Comparison of ENCODE assay signal across 27 cellular contexts in the genomic region with DNA sequence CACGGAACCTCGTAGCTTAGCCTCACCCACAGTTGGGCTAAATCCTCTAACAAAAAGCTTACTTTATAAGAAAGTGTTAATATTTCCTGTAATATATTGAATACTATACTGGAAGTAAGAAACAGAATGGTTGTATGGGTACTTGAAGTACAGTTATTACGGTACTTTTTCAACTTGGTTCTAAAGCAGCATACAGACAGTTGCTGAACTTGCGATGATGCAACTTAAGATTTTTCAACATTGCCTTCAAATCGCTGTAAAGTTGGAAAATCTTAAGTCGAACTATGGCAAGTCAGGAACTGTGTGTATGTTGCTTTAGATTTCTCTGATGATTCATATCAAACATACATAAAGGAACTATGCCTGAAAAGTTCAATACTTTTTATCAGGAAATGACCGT.
"Had no signal": no experiment of that assay in that cellular context is flagged by ENCODE, and none has a peak within 500 bp of the region (broad histone marks: within the 10 kb centered on the region; RNA-seq: fewer than 3 reads in every experiment).

No MANE protein-coding gene starts in this region.

- H3K27ac ChIP-seq: adrenal gland, PC-9, RWPE1, SJCRH30, SK-N-MC had no signal

- DNase-seq: activated CD4-positive, alpha-beta T cell treated with anti-CD3 and anti-CD28 coated beads, Interleukin-2, amount 10 ng/mL, durations not matched to agents 24 days and 14 days; activated CD4-positive, alpha-beta T cell treated with anti-CD3 and anti-CD28 coated beads, Interleukin-2, amount 50 U/mL, for 4 hours; activated CD8-positive, alpha-beta T cell treated with anti-CD3 and anti-CD28 coated beads, Interleukin-2, amount 10 ng/mL, durations not matched to agents 7 days and 5 days; activated gamma-delta T cell; activated naive CD4-positive, alpha-beta T cell treated with Interleukin-2 at 50 U/mL for 16 hours; activated T-cell treated with anti-CD3 and anti-CD28 coated beads, Interleukin-2, amount 50 U/mL, for 24 hours; adrenal gland; anterior cingulate cortex; caudate nucleus; cerebellar nuclear complex; MV-4-11; NCI-H1105 treated with DMSO at 0.1 percent for 48 hours; NCI-H1436; NCI-H1694; NCI-H1930; NCI-H2081 treated with DMSO at 0.1 percent for 48 hours; NCI-H345; NCI-H524 treated with DMSO at 0.1 percent for 48 hours; PC-9; SJCRH30; T1000 had no signal

- H3K4me1 ChIP-seq: adrenal gland had no signal

- H3K4me3 ChIP-seq: adrenal gland, PC-9, SJCRH30, SK-N-MC had no signal

- H3K27me3 ChIP-seq: adrenal gland, SJCRH30 had no signal

- H2AFZ ChIP-seq: PC-9 had no signal

- H3K9me3 ChIP-seq: adrenal gland, SJCRH30 had no signal

- H3K36me3 ChIP-seq: adrenal gland, SJCRH30 had no signal

- H3K4me2 ChIP-seq: PC-9 had no signal

- FAIRE-seq: bronchial epithelial cell, RCC 7860, TTC549 had no signal

- ATAC-seq: activated CD8-positive, alpha-beta T cell treated with anti-CD3 and anti-CD28 coated beads, Interleukin-2, amount 10 ng/mL, durations not matched to agents 7 days and 5 days; Right ventricle myocardium inferior had no signal
